Comparison of ENCODE assay signal across 25 cellular contexts in the genomic region with DNA sequence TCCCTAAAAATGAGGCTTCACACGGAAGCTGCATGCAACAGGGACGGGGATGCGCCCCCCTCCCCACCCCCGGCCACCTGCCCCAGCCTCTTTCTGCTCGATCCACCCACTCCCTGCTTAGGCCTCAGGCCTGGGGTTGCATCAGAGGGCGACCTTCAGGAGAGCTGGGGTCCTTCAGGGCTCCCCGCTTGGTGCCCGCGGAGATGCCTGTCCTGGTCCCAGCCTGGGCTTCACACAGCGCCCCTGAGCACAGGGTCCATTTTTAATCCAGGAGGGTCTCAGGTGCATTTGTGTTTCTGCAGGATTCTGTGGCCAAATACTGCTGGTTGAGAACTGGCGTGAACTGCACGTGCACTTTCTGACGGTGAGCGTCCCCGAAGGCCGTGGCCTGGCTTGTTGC.
"Had no signal": no experiment of that assay in that cellular context is flagged by ENCODE, and none has a peak within 500 bp of the region (broad histone marks: within the 10 kb centered on the region; RNA-seq: fewer than 3 reads in every experiment).

No MANE protein-coding gene starts in this region.

- H3K4me1 Mint-ChIP-seq: memory B cell, mesothelial cell of epicardium, natural killer cell, neural crest cell had no signal

- H3K4me3 ChIP-seq: esophagus muscularis mucosa, gastroesophageal sphincter, left ventricle myocardium inferior, lower lobe of right lung, pancreas, smooth muscle cell, suprapubic skin, thyroid gland had no signal

- DNase-seq: effector memory CD8-positive, alpha-beta T cell; kidney; left cardiac atrium; left ventricle myocardium inferior; lower lobe of right lung; natural killer cell; occipital lobe; pancreas; right cardiac atrium; stimulated activated CD4-positive, alpha-beta T cell treated with anti-CD3 and anti-CD28 coated beads, Interleukin-2, amount 100 ng/mL, for 48 hours; stimulated activated naive CD8-positive, alpha-beta T cell treated with anti-CD3 and anti-CD28 coated beads, Interleukin-15, Interleukin-2, amounts not matched to agents 100 U/mL and 50 U/mL, for 24 hours; thyroid gland had no signal

- H3K4me3 Mint-ChIP-seq: dendritic cell treated with granulocyte-macrophage colony-stimulating factor and Interleukin-4, amounts not matched to agents 40 ng/mL and 50 ng/mL, for 4 days; effector memory CD8-positive, alpha-beta T cell; memory B cell; mesothelial cell of epicardium; natural killer cell; type B pancreatic cell had no signal

- H3K27ac Mint-ChIP-seq: dendritic cell treated with granulocyte-macrophage colony-stimulating factor and Interleukin-4, amounts not matched to agents 40 ng/mL and 50 ng/mL, for 4 days; effector memory CD8-positive, alpha-beta T cell; memory B cell; mesothelial cell of epicardium; natural killer cell; progenitor cell of endocrine pancreas; type B pancreatic cell had no signal

- H3K27me3 Mint-ChIP-seq: dendritic cell treated with granulocyte-macrophage colony-stimulating factor and Interleukin-4, amounts not matched to agents 40 ng/mL and 50 ng/mL, for 4 days; effector memory CD8-positive, alpha-beta T cell; memory B cell; progenitor cell of endocrine pancreas; type B pancreatic cell had no signal

- H3K36me3 ChIP-seq: pancreas, thyroid gland had no signal

- H3K27me3 ChIP-seq: esophagus muscularis mucosa, gastroesophageal sphincter, pancreas, suprapubic skin, thyroid gland had no signal

- ATAC-seq: effector memory CD8-positive, alpha-beta T cell; gastroesophageal sphincter; left cardiac atrium; lower lobe of right lung; natural killer cell; pancreas; right cardiac atrium; stimulated activated naive CD8-positive, alpha-beta T cell treated with anti-CD3 and anti-CD28 coated beads, Interleukin-15, Interleukin-2, amounts not matched to agents 100 U/mL and 50 U/mL, for 24 hours had no signal

- H3K9me3 Mint-ChIP-seq: dendritic cell treated with granulocyte-macrophage colony-stimulating factor and Interleukin-4, amounts not matched to agents 40 ng/mL and 50 ng/mL, for 4 days; effector memory CD8-positive, alpha-beta T cell; memory B cell; mesothelial cell of epicardium; natural killer cell; neural crest cell; type B pancreatic cell had no signal

- H3K4me1 ChIP-seq: esophagus muscularis mucosa, gastroesophageal sphincter, left ventricle myocardium inferior, lower lobe of right lung, pancreas, thyroid gland had no signal

- H3K36me3 Mint-ChIP-seq: natural killer cell, type B pancreatic cell had no signal

- FAIRE-seq: colon, kidney, pancreas, urothelium cell line had no signal

- H3K9me3 ChIP-seq: esophagus muscularis mucosa, gastroesophageal sphincter, left ventricle myocardium inferior, lower lobe of right lung, pancreas, suprapubic skin, thyroid gland had no signal

- H3K27ac ChIP-seq: epithelial cell of prostate, esophagus muscularis mucosa, gastroesophageal sphincter, left ventricle myocardium inferior, lower lobe of right lung, pancreas, suprapubic skin, thyroid gland had no signal

- H3K4me2 ChIP-seq: smooth muscle cell had no signal
